ENCODE assay signal across 29 cellular contexts in the genomic region with DNA sequence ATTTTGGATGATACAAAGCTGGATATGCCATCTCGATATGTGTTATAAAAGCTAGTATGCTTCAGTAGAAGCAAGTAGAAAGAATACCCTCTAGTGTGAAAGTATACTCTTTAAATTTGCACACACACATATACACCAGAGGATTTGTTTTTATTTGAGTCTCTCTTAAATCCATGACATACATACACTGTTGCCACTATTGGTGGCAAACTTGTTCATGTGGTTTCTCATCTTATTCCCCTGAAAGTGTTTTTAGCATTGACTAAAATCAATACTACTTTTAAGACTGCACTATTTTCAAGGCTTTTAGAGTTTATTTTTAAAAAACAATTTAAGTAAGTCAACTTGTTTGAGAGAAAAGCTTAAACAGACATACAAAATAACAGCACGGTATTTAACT.
"Had no signal": no experiment of that assay in that cellular context is flagged by ENCODE, and none has a peak within 500 bp of the region (broad histone marks: within the 10 kb centered on the region; RNA-seq: fewer than 3 reads in every experiment).

No MANE protein-coding gene starts in this region.

- DNase-seq: activated CD4-positive, alpha-beta T cell treated with anti-CD3 and anti-CD28 coated beads, Interleukin-2, amount 10 ng/mL, durations not matched to agents 24 days and 14 days; activated CD4-positive, alpha-beta T cell treated with anti-CD3 and anti-CD28 coated beads, Interleukin-2, amount 50 U/mL, for 4 hours; activated CD8-positive, alpha-beta T cell treated with anti-CD3 and anti-CD28 coated beads for 36 hours; activated effector memory CD4-positive, alpha-beta T cell treated with Interleukin-2 at 50 U/mL for 16 hours; activated naive CD4-positive, alpha-beta T cell treated with anti-CD3 and anti-CD28 coated beads, Interleukin-2, amount 10 ng/mL, durations not matched to agents 7 days and 5 days; activated naive CD8-positive, alpha-beta T cell treated with anti-CD3 and anti-CD28 coated beads, Interleukin-2, amount 50 U/mL, for 24 hours; activated T-cell treated with anti-CD3 and anti-CD28 coated beads, Interleukin-2, amount 50 U/mL, for 1 hour; amniotic stem cell; aorta; brain microvascular endothelial cell; central memory CD4-positive, alpha-beta T cell; Kasumi-1; MG63; NCI-H1048; NCI-H1105 treated with DMSO at 0.1 percent for 48 hours; NCI-H1436; NCI-H1694; NCI-H1930; NCI-H2081 treated with DMSO at 0.1 percent for 48 hours; NCI-H345; NCI-H524 treated with DMSO at 0.1 percent for 48 hours; NK-92 treated with Interleukin-12 subunit alpha and Interleukin-12 subunit beta, amount 100 ng/mL, for 24 hours; OCI-M1; Right ventricle myocardium superior had no signal

- FAIRE-seq: TTC549 had no signal

- H3K36me3 Mint-ChIP-seq: activated naive CD4-positive, alpha-beta T cell treated with anti-CD3 and anti-CD28 coated beads, Interleukin-2, amount 10 ng/mL, durations not matched to agents 7 days and 5 days; activated naive CD8-positive, alpha-beta T cell had no signal

- ATAC-seq: activated CD8-positive, alpha-beta T cell treated with anti-CD3 and anti-CD28 coated beads for 36 hours; activated naive CD8-positive, alpha-beta T cell treated with anti-CD3 and anti-CD28 coated beads, Interleukin-2, amount 50 U/mL, for 24 hours had no signal

- H3K27me3 ChIP-seq: brain microvascular endothelial cell, MG63 had no signal

- H3K27me3 Mint-ChIP-seq: activated naive CD4-positive, alpha-beta T cell treated with anti-CD3 and anti-CD28 coated beads, Interleukin-2, amount 10 ng/mL, durations not matched to agents 7 days and 5 days; activated naive CD8-positive, alpha-beta T cell had no signal

- H3K36me3 ChIP-seq: MG63 had no signal

- H3K4me3 Mint-ChIP-seq: activated CD4-positive, alpha-beta T cell treated with anti-CD3 and anti-CD28 coated beads, Interleukin-2, amount 10 ng/mL, durations not matched to agents 24 days and 14 days; activated CD8-positive, alpha-beta T cell treated with anti-CD3 and anti-CD28 coated beads for 36 hours; activated naive CD4-positive, alpha-beta T cell treated with anti-CD3 and anti-CD28 coated beads, Interleukin-2, amount 10 ng/mL, durations not matched to agents 7 days and 5 days; activated naive CD8-positive, alpha-beta T cell; activated naive CD8-positive, alpha-beta T cell treated with anti-CD3 and anti-CD28 coated beads, Interleukin-2, amount 50 U/mL, for 24 hours; activated T-helper 1 cell treated with anti-CD3 and anti-CD28 coated beads, Interleukin-12 subunit alpha, Interleukin-12 subunit beta, Interleukin-2, Interleukin-4 antibody, amounts not matched to agents 30 ng/mL and 10 ng/mL and 1 ng/mL, durations not matched to agents 14 hours and 24 hours and 36 hours; T-helper 1 cell treated with Interleukin-12 subunit alpha and Interleukin-12 subunit beta and Interleukin-4 antibody, amounts not matched to agents 30 μg/mL and 1 μg/mL, for 36 hours had no signal

- H3K9me3 Mint-ChIP-seq: activated naive CD4-positive, alpha-beta T cell treated with anti-CD3 and anti-CD28 coated beads, Interleukin-2, amount 10 ng/mL, durations not matched to agents 7 days and 5 days; T-helper 1 cell treated with Interleukin-12 subunit alpha and Interleukin-12 subunit beta and Interleukin-4 antibody, amounts not matched to agents 30 μg/mL and 1 μg/mL, for 36 hours had no signal

- H3K9me3 ChIP-seq: MG63 had no signal

- H3K27ac Mint-ChIP-seq: activated CD4-positive, alpha-beta T cell treated with anti-CD3 and anti-CD28 coated beads, Interleukin-2, amount 10 ng/mL, durations not matched to agents 24 days and 14 days; activated naive CD4-positive, alpha-beta T cell treated with anti-CD3 and anti-CD28 coated beads, Interleukin-2, amount 10 ng/mL, durations not matched to agents 7 days and 5 days; activated naive CD8-positive, alpha-beta T cell; activated naive CD8-positive, alpha-beta T cell treated with anti-CD3 and anti-CD28 coated beads, Interleukin-2, amount 50 U/mL, for 24 hours; activated T-helper 1 cell treated with anti-CD3 and anti-CD28 coated beads, Interleukin-12 subunit alpha, Interleukin-12 subunit beta, Interleukin-2, Interleukin-4 antibody, amounts not matched to agents 30 ng/mL and 10 ng/mL and 1 ng/mL, durations not matched to agents 14 hours and 24 hours and 36 hours; T-helper 1 cell treated with Interleukin-12 subunit alpha and Interleukin-12 subunit beta and Interleukin-4 antibody, amounts not matched to agents 30 μg/mL and 1 μg/mL, for 36 hours; T-helper 2 cell treated with Interferon-gamma antibody and Interleukin-4, amounts not matched to agents 5 μg/mL and 100 μg/mL, for 36 hours had no signal

- H3K27ac ChIP-seq: brain microvascular endothelial cell had no signal

- H3K4me3 ChIP-seq: MG63 had no signal
